Comparison of ENCODE assay signal across 13 cellular contexts in genomic region chr7:22586101-22586805, GRCh38.
DNase-seq lines count a peak whose midpoint lies in the region; ATAC-seq, FAIRE-seq and TF ChIP-seq lines count a peak whose summit lies in the region.
"Had no signal": no experiment of that assay in that cellular context is flagged by ENCODE, and none has a peak within 500 bp of the region (broad histone marks: within the 10 kb centered on the region; RNA-seq: fewer than 3 reads in every experiment).

No MANE protein-coding gene starts in this region.

- FAIRE-seq in kidney (lab: Jason Lieb, UNC): no peak
- FAIRE-seq: small intestine had no signal

- POLR2A ChIA-PET in PC-9 (lab: Charles Lee; ENCODE audit: unreplicated experiment): interaction anchor here (0.7 kb wide), 2 partner anchors 8 to 53 kb away, joined by 20 to 21 read pairs; no protein-coding TSS in a partner anchor

- H3K9me3 Mint-ChIP-seq in activated naive CD4-positive, alpha-beta T cell treated with anti-CD3 and anti-CD28 coated beads, Interleukin-2, amount 50 U/mL, for 72 hours: no peaks in the 10 kb centered on the region
- no peaks in the 10 kb centered on the region for H3K9me3 Mint-ChIP-seq in stimulated activated naive CD8-positive, alpha-beta T cell treated with anti-CD3 and anti-CD28 coated beads, Interleukin-15, amount 100 ng/mL, for 72 hours

- no peaks in the 10 kb centered on the region for H3K36me3 ChIP-seq in PC-9 (ENCODE audit: low read depth)
- H3K36me3 ChIP-seq in kidney (ENCODE audit: control insufficient read depth in 1 of 2, insufficient read depth in 2 of 2, low read length in 2 of 2): no peaks in the 10 kb centered on the region
- H3K36me3 ChIP-seq: adrenal gland had no signal

- H3K9me2 ChIP-seq in PC-9 (ENCODE audit: insufficient read depth): no peaks in the 10 kb centered on the region

- no TSS peak for BruUV-seq in PC-9 (replicated peaks; lab: Mats Ljungman, UMichigan)

- H3K9me3 ChIP-seq in PC-9 (ENCODE audit: insufficient read depth, low read depth) (0 out of 2 replicates have a peak, but pooled peaks cover 9% of the 10 kb centered on the region), kidney (ENCODE audit: control insufficient read depth in 1 of 2, low read length in 2 of 2) (no peaks in the 10 kb centered on the region)
- H3K9me3 ChIP-seq: adrenal gland had no signal

- H3K4me1 Mint-ChIP-seq in stimulated activated naive CD8-positive, alpha-beta T cell treated with anti-CD3 and anti-CD28 coated beads, Interleukin-15, amount 100 ng/mL, for 72 hours: peaks cover 15% of the 10 kb centered on the region

- CTCF ChIA-PET in PC-9 (lab: Charles Lee): interaction anchor here (0.7 to 1.8 kb wide), 4 partner anchors 35 to 147 kb away, joined by 4 to 10 read pairs (median 6); partner anchors contain the start of gene IL6

- peaks cover 19% of the 10 kb centered on the region for H3F3A ChIP-seq in PC-9 (ENCODE audit: insufficient read depth, low read depth)

- H3K27me3 Mint-ChIP-seq in stimulated activated naive CD8-positive, alpha-beta T cell treated with anti-CD3 and anti-CD28 coated beads, Interleukin-15, amount 100 ng/mL, for 72 hours: peaks cover 51% of the 10 kb centered on the region

- H3K4me3 Mint-ChIP-seq in stimulated activated naive CD8-positive, alpha-beta T cell treated with anti-CD3 and anti-CD28 coated beads, Interleukin-15, amount 100 ng/mL, for 72 hours: no peak overlapping the region
- H3K4me3 Mint-ChIP-seq: activated CD8-positive, alpha-beta memory T cell treated with anti-CD3 and anti-CD28 coated beads, Interleukin-2, amount 10 ng/mL, durations not matched to agents 7 days and 5 days had no signal

- no peaks in the 10 kb centered on the region for H3K79me2 ChIP-seq in PC-9 (ENCODE audit: low read depth)

- H3K4me2 ChIP-seq in PC-9: 0 out of 2 replicates have a peak overlapping the region, but pooled peaks have one; percentile 4

- no peaks in the 10 kb centered on the region for H3K36me3 Mint-ChIP-seq in activated naive CD4-positive, alpha-beta T cell treated with anti-CD3 and anti-CD28 coated beads, Interleukin-2, amount 50 U/mL, for 72 hours
- H3K36me3 Mint-ChIP-seq: activated CD8-positive, alpha-beta memory T cell treated with anti-CD3 and anti-CD28 coated beads, Interleukin-2, amount 10 ng/mL, durations not matched to agents 7 days and 5 days had no signal

- ATAC-seq in activated naive CD4-positive, alpha-beta T cell treated with anti-CD3 and anti-CD28 coated beads, Interleukin-2, amount 50 U/mL, for 72 hours: peak; percentile 22 to 48
- peak; percentile 55 for ATAC-seq in stimulated activated naive CD8-positive, alpha-beta T cell treated with anti-CD3 and anti-CD28 coated beads, Interleukin-15, amount 100 ng/mL, for 72 hours
- ATAC-seq in HG02763 (IDR thresholded peaks at IDR 0.05; ENCODE audit: unreplicated experiment): no peak
- ATAC-seq: activated CD8-positive, alpha-beta memory T cell treated with anti-CD3 and anti-CD28 coated beads, Interleukin-2, amount 10 ng/mL, durations not matched to agents 7 days and 5 days had no signal

- H3K27me3 ChIP-seq in PC-9 (ENCODE audit: insufficient read depth, low read depth): no peaks in the 10 kb centered on the region
- H3K27me3 ChIP-seq: adrenal gland had no signal

- no peak overlapping the region for H2AFZ ChIP-seq in PC-9

- no peak overlapping the region for H3K27ac Mint-ChIP-seq in activated naive CD4-positive, alpha-beta T cell treated with anti-CD3 and anti-CD28 coated beads, Interleukin-2, amount 50 U/mL, for 72 hours
- H3K27ac Mint-ChIP-seq in stimulated activated naive CD8-positive, alpha-beta T cell treated with anti-CD3 and anti-CD28 coated beads, Interleukin-15, amount 100 ng/mL, for 72 hours: no peak overlapping the region
- H3K27ac Mint-ChIP-seq: activated CD8-positive, alpha-beta memory T cell treated with anti-CD3 and anti-CD28 coated beads, Interleukin-2, amount 10 ng/mL, durations not matched to agents 7 days and 5 days had no signal

- H3K4me3 ChIP-seq in PC-9: no peak overlapping the region
- no peak overlapping the region for H3K4me3 ChIP-seq in kidney (ENCODE audit: low read length in 2 of 2)
- H3K4me3 ChIP-seq: adrenal gland had no signal

- no peak overlapping the region for H3K27ac ChIP-seq in PC-9
- H3K27ac ChIP-seq in kidney (ENCODE audit: low read depth in 2 of 2, low read length in 2 of 2): peak overlapping the region; percentile 58 to 65
- H3K27ac ChIP-seq: VCaP had no signal

- no peak overlapping the region for H3K9ac ChIP-seq in kidney (ENCODE audit: low read length in 2 of 2)

- H4K20me1 ChIP-seq in PC-9 (ENCODE audit: insufficient read depth): no peaks in the 10 kb centered on the region

- H3K4me1 ChIP-seq in PC-9 (replicated peaks; ENCODE audit: insufficient read depth) (peaks cover 46% of the 10 kb centered on the region), kidney (ENCODE audit: control insufficient read depth in 1 of 2, insufficient read depth in 1 of 2, low read depth in 1 of 2, low read length in 2 of 2) (peaks cover 27 to 43% of the 10 kb centered on the region in 2 donors)

- intact Hi-C loops in PC-9 (cut with micrococcal nuclease; ENCODE audit: unreplicated experiment): loop anchor here (1.0 kb wide), 1 partner anchor 14 kb away; no protein-coding TSS in a partner anchor
- intact Hi-C loops in kidney (cut with DNase I): no loop called here

- no peak for DNase-seq in activated naive CD4-positive, alpha-beta T cell treated with anti-CD3 and anti-CD28 coated beads, Interleukin-2, amount 50 U/mL, for 72 hours (ENCODE audit: low spot score in 2 of 2)
- no peak for DNase-seq in activated naive CD4-positive, alpha-beta T cell (lab: John Stamatoyannopoulos, UW)
- DNase-seq in PC-9 (peak in 1 of 2 experiments; percentile 66), kidney (no peak), 8988T (no peak), cortex of kidney (lab: John Stamatoyannopoulos, UW) (no peak)
- DNase-seq in stimulated activated naive CD8-positive, alpha-beta T cell treated with anti-CD3 and anti-CD28 coated beads, Interleukin-15, amount 100 ng/mL, for 72 hours: no peak
- DNase-seq: activated CD8-positive, alpha-beta memory T cell treated with anti-CD3 and anti-CD28 coated beads, Interleukin-2, amount 10 ng/mL, durations not matched to agents 7 days and 5 days; adrenal gland; NCI-H2171; small intestine had no signal

- no peak for TF ChIP-seq CTCF in PC-9 (conservative IDR thresholded peaks at IDR 0.05)
- no peak for TF ChIP-seq CTCF in kidney (IDR thresholded peaks at IDR 0.05; ENCODE audit: borderline replicate concordance, extremely low read depth, insufficient read depth)
